In the genomic region with DNA sequence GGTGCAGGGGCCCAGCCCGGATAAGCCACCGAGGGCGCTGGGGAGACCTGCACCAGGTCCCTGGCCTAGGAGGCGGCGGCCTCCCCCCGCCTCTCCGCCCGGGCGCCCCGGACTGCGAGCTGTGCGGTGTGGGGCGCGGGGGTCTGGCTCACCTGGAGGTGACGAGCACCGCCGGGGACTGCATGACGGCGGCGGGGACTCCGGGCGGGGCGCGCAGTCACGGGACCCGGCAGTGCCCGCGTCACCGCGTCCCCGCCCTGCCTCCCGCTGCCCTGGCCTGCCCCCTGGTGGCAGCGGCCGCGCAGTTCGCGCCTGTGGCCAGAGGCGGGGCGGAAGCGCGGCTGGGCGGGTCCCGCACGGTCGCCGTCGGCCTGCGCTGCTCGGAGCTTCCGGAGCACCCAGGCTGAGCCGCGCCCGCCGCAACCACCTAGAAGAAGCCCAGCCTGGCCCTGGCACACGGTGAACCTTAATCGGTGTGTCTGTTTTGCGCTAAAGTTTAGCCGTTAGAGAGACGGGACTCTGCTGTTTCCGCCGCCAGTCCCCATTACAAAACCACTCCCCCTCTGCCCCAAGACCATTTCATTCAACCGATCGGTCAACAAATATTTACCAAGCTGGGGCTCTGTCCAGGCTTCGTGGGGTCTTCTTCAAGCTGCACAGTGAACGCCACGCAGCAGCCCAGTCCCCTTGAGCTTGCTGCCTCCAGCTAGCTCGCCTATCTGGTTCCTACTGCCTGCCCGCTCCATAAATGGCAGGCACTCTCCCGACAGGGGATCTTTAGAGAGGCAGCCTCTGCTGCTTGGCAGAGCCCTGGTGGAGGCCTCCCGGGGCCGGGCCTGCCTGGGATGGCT, we compare ENCODE assay signal across 8 cellular contexts. TPM values are rescaled to one million over a fixed set of nuclear protein-coding genes. Genes with fewer than 3 reads are reported as not detected.
DNase-seq lines count a peak whose midpoint lies in the region; ATAC-seq and TF ChIP-seq lines count a peak whose summit lies in the region.

A gene with protein sequence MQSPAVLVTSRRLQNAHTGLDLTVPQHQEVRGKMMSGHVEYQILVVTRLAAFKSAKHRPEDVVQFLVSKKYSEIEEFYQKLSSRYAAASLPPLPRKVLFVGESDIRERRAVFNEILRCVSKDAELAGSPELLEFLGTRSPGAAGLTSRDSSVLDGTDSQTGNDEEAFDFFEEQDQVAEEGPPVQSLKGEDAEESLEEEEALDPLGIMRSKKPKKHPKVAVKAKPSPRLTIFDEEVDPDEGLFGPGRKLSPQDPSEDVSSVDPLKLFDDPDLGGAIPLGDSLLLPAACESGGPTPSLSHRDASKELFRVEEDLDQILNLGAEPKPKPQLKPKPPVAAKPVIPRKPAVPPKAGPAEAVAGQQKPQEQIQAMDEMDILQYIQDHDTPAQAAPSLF (minus strand): TSS at position 219 of the 851 bp plus-strand sequence. CDS start 35 bp downstream, at position 184.

- H3F3A ChIP-seq in GM23338 (replicated peaks; ENCODE audit: low read depth): no peaks in the 10 kb centered on the region

- H3K27ac Mint-ChIP-seq in GM23338: peak within 1 kb of the TSS; percentile 64; the same call in 1 of the 2 replicates
- peak within 1 kb of the TSS; percentile 77 for H3K27ac Mint-ChIP-seq in activated naive CD4-positive, alpha-beta T cell treated with anti-CD3 and anti-CD28 coated beads for 36 hours

- no peaks in the 10 kb centered on the region for H3K36me3 ChIP-seq in GM23338 (ENCODE audit: insufficient read depth)
- no peaks in the 10 kb centered on the region for H3K36me3 ChIP-seq in testis (ENCODE audit: low read depth, missing control alignments)

- H3K79me2 ChIP-seq in GM23338 (replicated peaks; ENCODE audit: insufficient read depth): no peaks in the 10 kb centered on the region

- CTCF ChIA-PET in activated naive CD4-positive, alpha-beta T cell treated with anti-CD3 and anti-CD28 coated beads for 36 hours (lab: Charles Lee): interaction anchor here (0.5 to 8.3 kb wide), 28 partner anchors 8 to 312 kb away, joined by 3 to 72 read pairs (median 4); a partner anchor contains a TSS

- TF ChIP-seq POLR2A in testis (IDR thresholded peaks at IDR 0.05): no peak

- H3K27me3 ChIP-seq in GM23338 (ENCODE audit: insufficient read depth) (peaks cover 10% of the 10 kb centered on the region; the same call in 1 of the 2 replicates), testis (no peaks in the 10 kb centered on the region)

- H3K9me3 ChIP-seq in testis: no peaks in the 10 kb centered on the region

- no peak within 1 kb of the TSS for H3K27ac ChIP-seq in GM23338 (ENCODE audit: low read depth)
- H3K27ac ChIP-seq in testis: peak within 1 kb of the TSS; percentile 73 to 93

- peaks cover 26% of the 10 kb centered on the region for H3K4me1 Mint-ChIP-seq in GM23338
- H3K4me1 Mint-ChIP-seq in activated naive CD4-positive, alpha-beta T cell treated with anti-CD3 and anti-CD28 coated beads for 36 hours (ENCODE audit: low read depth): peaks cover 20% of the 10 kb centered on the region

- no peaks in the 10 kb centered on the region for H3K9me2 ChIP-seq in GM23338 (ENCODE audit: insufficient read depth)

- peaks cover 14% of the 10 kb centered on the region for H3K27me3 Mint-ChIP-seq in GM23338 (ENCODE audit: insufficient read depth, low read depth, poor library complexity)
- no peaks in the 10 kb centered on the region for H3K27me3 Mint-ChIP-seq in activated naive CD4-positive, alpha-beta T cell treated with anti-CD3 and anti-CD28 coated beads for 36 hours (ENCODE audit: low read depth)

- DNase-seq in G401 (ENCODE audit: low spot score): peak; percentile 83
- DNase-seq in GM23338 (ENCODE audit: low spot score): peak; percentile 87
- peak; percentile 78 for DNase-seq in SK-MEL-5 (ENCODE audit: low read depth, low spot score)
- peak; percentile 83 for DNase-seq in activated naive CD4-positive, alpha-beta T cell treated with anti-CD3 and anti-CD28 coated beads for 36 hours
- DNase-seq in germinal center (ENCODE audit: low spot score): peak; percentile 96
- peak; percentile 55 for DNase-seq in omental fat pad (ENCODE audit: low spot score)
- DNase-seq in testis: peak; percentile 88

- in situ Hi-C loops in G401 (cut with HindIII; ENCODE audit: low sequenced_read_pairs): no loop called here
- in situ Hi-C loops in SK-MEL-5 (cut with HindIII; ENCODE audit: low pct_unique_long_range_greater_than_20kb, low sequenced_read_pairs): no loop called here

- H3K4me3 ChIP-seq in GM23338: peak within 1 kb of the TSS; percentile 81
- H3K4me3 ChIP-seq in testis: peak within 1 kb of the TSS; percentile 80 to 99

- H3K4me2 ChIP-seq in GM23338: peak within 1 kb of the TSS; percentile 94

- peak within 1 kb of the TSS; percentile 100 for H2AFZ ChIP-seq in GM23338

- intact Hi-C loops in activated naive CD4-positive, alpha-beta T cell treated with anti-CD3 and anti-CD28 coated beads for 36 hours (cut with micrococcal nuclease): loop anchor here (1.0 to 10.0 kb wide), 8 partner anchors 171 to 1306 kb away; a partner anchor contains a TSS
- intact Hi-C loops in testis (cut with DNase I; ENCODE audit: low total_unique reads): no loop called here

- no peaks in the 10 kb centered on the region for H4K20me1 ChIP-seq in GM23338 (replicated peaks; ENCODE audit: insufficient read depth)

- H3K4me3 Mint-ChIP-seq in GM23338: peak within 1 kb of the TSS; percentile 83
- H3K4me3 Mint-ChIP-seq in activated naive CD4-positive, alpha-beta T cell treated with anti-CD3 and anti-CD28 coated beads for 36 hours: peak within 1 kb of the TSS; percentile 77

- peaks cover 14% of the 10 kb centered on the region for H3K4me1 ChIP-seq in GM23338 (ENCODE audit: insufficient read depth)
- peaks cover 17% of the 10 kb centered on the region for H3K4me1 ChIP-seq in testis

- TF ChIP-seq CTCF in GM23338 (conservative IDR thresholded peaks at IDR 0.05; ENCODE audit: low read depth in 2 of 2) (peak; percentile 40 to 91; a peak in 3 of 4 replicates), LNCAP (IDR thresholded peaks at IDR 0.05) (peak; percentile 82), omental fat pad (IDR thresholded peaks at IDR 0.05) (peak in 2 of 3 donors; percentile 81 to 86), testis (IDR thresholded peaks at IDR 0.05) (peak; percentile 92 to 100 (median 99))

- ATAC-seq in GM23338 (peak; percentile 93), omental fat pad (ENCODE audit: low FRiP score) (peak; percentile 97)

- H3K9me3 Mint-ChIP-seq in GM23338: no peaks in the 10 kb centered on the region; the same call in 2 of the 3 replicates
- H3K9me3 Mint-ChIP-seq in activated naive CD4-positive, alpha-beta T cell treated with anti-CD3 and anti-CD28 coated beads for 36 hours: no peaks in the 10 kb centered on the region

- WGBS in testis, 2 donors: 0 to 1% methylated on average over 10 to 24 of the region's 71 CpGs

- no peaks in the 10 kb centered on the region; the same call in 2 of the 3 replicates for H3K36me3 Mint-ChIP-seq in GM23338 (ENCODE audit: low read depth)
- H3K36me3 Mint-ChIP-seq in activated naive CD4-positive, alpha-beta T cell treated with anti-CD3 and anti-CD28 coated beads for 36 hours (ENCODE audit: low read depth): no peaks in the 10 kb centered on the region

TF ChIP-seq in GM23338, 12 proteins besides CTCF, POLR2A, EP300 and RAD21:
- TF ChIP-seq POLR2AphosphoS5 (IDR thresholded peaks at IDR 0.05; ENCODE audit: low read depth) (peak; percentile 78), ZNF114 (CRISPR knock-in tag; IDR thresholded peaks at IDR 0.05) (no peak), CREB1 (CRISPR knock-in tag; IDR thresholded peaks at IDR 0.05; ENCODE audit: low read depth) (peak; percentile 93), EZH2phosphoT487 (IDR thresholded peaks at IDR 0.05; ENCODE audit: unreplicated experiment) (no peak)
TF ChIP-seq in GM23338: peak in this region for 2.

RNA-seq across cellular contexts. Expression of the gene that starts here (rescaled TPM):
- 47.6 and 53.7 TPM in 2 replicates for total RNA-seq in G401 (2014; rRNA removed; shearing (Covaris generic))
- total RNA-seq in GM23338 (2014; rRNA removed; shearing (Covaris generic)): 15.0 and 16.8 TPM in 2 replicates
- 6.0 and 7.2 TPM in 2 replicates for polyA plus RNA-seq in GM23338 (2016; fragmentation: Nextera tagmentation; extraction: Ambion mirVana)
- 68.8 and 69.1 TPM in 2 replicates for total RNA-seq in SK-MEL-5 (2014; rRNA removed; shearing (Covaris generic))
- 91.1 and 92.0 TPM in 2 replicates for polyA plus RNA-seq in SK-MEL-5 (2015; cell fraction: cytosol; rRNA removed)
- polyA plus RNA-seq in SK-MEL-5 (2015; cell fraction: nucleus; rRNA removed): 96.4 and 98.9 TPM in 2 replicates
- total RNA-seq in activated naive CD4-positive, alpha-beta T cell treated with anti-CD3 and anti-CD28 coated beads for 36 hours: 1 to 10 TPM; 6.0 to 6.1 TPM
- 10 to 100 TPM; 17.7 to 30.3 (median 22.8) TPM for total RNA-seq in omental fat pad
- 10 to 100 TPM; 23.5 to 31.6 TPM for total RNA-seq in testis
- polyA plus RNA-seq in testis (ENCODE audit: insufficient read depth, low read depth, low replicate concordance): 25.0 TPM
